8 cellular contexts compared by ENCODE assay signal in the genomic region with DNA sequence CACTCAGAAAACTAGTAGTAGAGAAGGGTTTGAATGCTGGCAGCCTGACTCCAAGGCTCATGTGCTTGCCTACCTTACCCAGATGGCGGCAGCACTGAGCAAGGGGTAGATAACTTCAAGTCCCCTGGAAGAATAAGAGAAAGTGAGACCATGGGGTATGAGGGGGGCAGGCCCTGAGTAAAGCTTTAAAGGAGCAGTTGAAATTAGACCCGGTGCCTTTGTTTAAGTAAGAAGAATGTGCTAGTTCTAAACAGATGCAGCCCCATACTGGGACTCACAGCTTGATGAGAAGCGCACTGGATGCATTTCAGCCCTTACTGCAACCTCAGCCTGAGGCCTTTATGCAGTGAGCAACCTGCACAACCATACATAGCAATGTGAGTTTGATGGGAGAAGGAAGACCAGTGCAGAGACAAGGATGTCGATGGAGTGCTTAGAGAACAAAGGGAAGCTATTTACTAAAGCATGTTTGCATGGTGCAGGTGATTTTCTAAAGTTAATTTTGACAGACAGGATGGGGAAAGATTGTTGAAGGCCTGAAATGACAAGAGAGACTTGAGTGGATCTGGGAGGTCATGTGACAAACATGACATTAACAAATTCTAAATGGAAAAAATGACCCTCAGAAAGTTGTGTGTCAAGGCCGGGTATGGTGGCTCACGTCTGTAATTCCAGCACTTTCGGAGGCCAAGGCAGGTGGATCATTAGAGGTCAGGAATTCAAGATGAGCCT. TPM values are rescaled to one million over a fixed set of nuclear protein-coding genes. Genes with fewer than 3 reads are reported as not detected.
DNase-seq lines count a peak whose midpoint lies in the region; ATAC-seq and TF ChIP-seq lines count a peak whose summit lies in the region.

No MANE protein-coding gene starts in this region.

- intact Hi-C loops in esophagus muscularis mucosa (cut with DNase I) = no loop called here

- no peak for TF ChIP-seq POLR2A in esophagus muscularis mucosa (IDR thresholded peaks at IDR 0.05; ENCODE audit: low read depth)

- no peaks in the 10 kb centered on the region for H3K36me3 ChIP-seq in esophagus muscularis mucosa

- no peak overlapping the region for H3K4me3 ChIP-seq in esophagus muscularis mucosa

- DNase-seq in DMS53 (lab: John Stamatoyannopoulos, UW) (peak; percentile 72), HT1080 (ENCODE audit: low read depth) (peak; percentile 47), esophagus muscularis mucosa (ENCODE audit: extremely low spot score) (no peak), medulla oblongata (ENCODE audit: extremely low spot score) (no peak)
- DNase-seq in activated CD4-positive, CD25-positive, alpha-beta regulatory T cell treated with anti-CD3 and anti-CD28 coated beads, Interleukin-2, amount 50 U/mL, for 72 hours = peak; percentile 53
- peak; percentile 42 to 69 (median 52) for DNase-seq in stimulated activated CD4-positive, alpha-beta T cell treated with anti-CD3 and anti-CD28 coated beads, Interleukin-12 subunit alpha, Interleukin-12 subunit beta, amount 100 ng/mL, for 48 hours (ENCODE audit: low read depth in 2 of 3, low spot score in 1 of 3)

- TF ChIP-seq CTCF in esophagus muscularis mucosa (IDR thresholded peaks at IDR 0.05) = peak in 2 of 3 experiments; percentile 9 to 27

- ATAC-seq in HG03432 (IDR thresholded peaks at IDR 0.05; ENCODE audit: unreplicated experiment) (no peak), HG03025 (IDR thresholded peaks at IDR 0.05; ENCODE audit: low FRiP score, unreplicated experiment) (no peak)

- H3K4me1 ChIP-seq in esophagus muscularis mucosa = no peaks in the 10 kb centered on the region

- no peak for TF ChIP-seq EP300 in esophagus muscularis mucosa (IDR thresholded peaks at IDR 0.05)

- 76% methylated on average over 7 of the region's 7 CpGs for WGBS in esophagus muscularis mucosa

- no peak overlapping the region for H3K27ac ChIP-seq in esophagus muscularis mucosa (replicated peaks in 1 of 4)

- peaks cover 0 to 33% (median 0%) of the 10 kb centered on the region in 4 donors for H3K27me3 ChIP-seq in esophagus muscularis mucosa

- no peaks in the 10 kb centered on the region for H3K9me3 ChIP-seq in esophagus muscularis mucosa

RNA-seq across cellular contexts. Expression of a gene that starts 27.1 kb away (rescaled TPM):
- total RNA-seq in HT1080 (2014; rRNA removed; shearing (Covaris generic)) = not detected in 2 replicates
- polyA plus RNA-seq in HT1080 (2015; cell fraction: cytosol; rRNA removed) = not detected in 2 replicates
- polyA plus RNA-seq in HT1080 (2015; cell fraction: nucleus; rRNA removed) = 0.10 and 0.60 TPM in 2 replicates
- not detected for total RNA-seq in esophagus muscularis mucosa

RNA-seq across cellular contexts. Expression of a gene that starts 32.2 kb away (rescaled TPM):
- 0.26 and 0.33 TPM in 2 replicates for total RNA-seq in HT1080 (2014; rRNA removed; shearing (Covaris generic))
- 0.44 and 0.60 TPM in 2 replicates for polyA plus RNA-seq in HT1080 (2015; cell fraction: cytosol; rRNA removed)
- 0.87 and 1.6 TPM in 2 replicates for polyA plus RNA-seq in HT1080 (2015; cell fraction: nucleus; rRNA removed)
- 1 to 10 TPM; 1.4 to 5.8 (median 3.9) TPM for total RNA-seq in esophagus muscularis mucosa

RNA-seq across cellular contexts. Expression of a gene that starts 39.5 kb away (rescaled TPM):
- not detected in 2 replicates for total RNA-seq in HT1080 (2014; rRNA removed; shearing (Covaris generic))
- not detected in 2 replicates for polyA plus RNA-seq in HT1080 (2015; cell fraction: cytosol; rRNA removed)
- polyA plus RNA-seq in HT1080 (2015; cell fraction: nucleus; rRNA removed) = not detected in 2 replicates
- not detected for total RNA-seq in esophagus muscularis mucosa

Comparison
In these comparisons a context has a peak if more than half of its experiments do, and no peak if none do; other contexts are left out.
1. DNase-seq: peak in DMS53 (single experiment), HT1080 (single experiment), activated CD4-positive, CD25-positive, alpha-beta regulatory T cell treated with anti-CD3 and anti-CD28 coated beads, Interleukin-2, amount 50 U/mL, for 72 hours (single experiment) and stimulated activated CD4-positive, alpha-beta T cell treated with anti-CD3 and anti-CD28 coated beads, Interleukin-12 subunit alpha, Interleukin-12 subunit beta, amount 100 ng/mL, for 48 hours (3 of 3); none in esophagus muscularis mucosa (single experiment) and medulla oblongata (single experiment).